Comparison of ENCODE assay signal across 8 cellular contexts in genomic region chr2:210502997-210503621, GRCh38. TPM values are rescaled to one million over a fixed set of nuclear protein-coding genes. Genes with fewer than 3 reads are reported as not detected.
DNase-seq lines count a peak whose midpoint lies in the region; ATAC-seq and TF ChIP-seq lines count a peak whose summit lies in the region.

No MANE protein-coding gene starts in this region.

- no peaks in the 10 kb centered on the region for H3K79me2 ChIP-seq in OCI-LY1 (ENCODE audit: insufficient read depth, low read length)

- H3K27me3 ChIP-seq in OCI-LY1 (ENCODE audit: insufficient read depth, low read length), result no peaks in the 10 kb centered on the region
- no peaks in the 10 kb centered on the region for H3K27me3 ChIP-seq in skeletal muscle satellite cell (ENCODE audit: control insufficient read depth, insufficient read depth, low read length)

- no peak overlapping the region for H2AFZ ChIP-seq in OCI-LY1 (ENCODE audit: low read length)

- H3K4me2 ChIP-seq in OCI-LY1 (ENCODE audit: low read length), result no peak overlapping the region
- peak overlapping the region; percentile 87 for H3K4me2 ChIP-seq in skeletal muscle satellite cell (ENCODE audit: low read length)

- no peak overlapping the region for H3K9ac ChIP-seq in OCI-LY1 (ENCODE audit: low read length)
- no peak overlapping the region for H3K9ac ChIP-seq in skeletal muscle satellite cell (ENCODE audit: low read depth, low read length)

- no peaks in the 10 kb centered on the region for H3K9me2 ChIP-seq in OCI-LY1 (ENCODE audit: low read depth, low read length)

- H3K4me1 ChIP-seq in OCI-LY1 (ENCODE audit: insufficient read depth, low read length, severe bottlenecking) (no peaks in the 10 kb centered on the region), skeletal muscle satellite cell (ENCODE audit: control insufficient read depth, insufficient read depth, low read length) (no peaks in the 10 kb centered on the region)

- no peaks in the 10 kb centered on the region for H3F3A ChIP-seq in OCI-LY1 (ENCODE audit: insufficient read depth, low read length)

- DNase-seq in ELF-1 (ENCODE audit: low read depth, low spot score) (peak; percentile 16), astrocyte of the hippocampus (ENCODE audit: low read depth, low spot score) (peak; percentile 71), iPS-NIHi7 (ENCODE audit: extremely low spot score) (peak; percentile 74)

- H3K27ac ChIP-seq in OCI-LY1 (ENCODE audit: low read depth, low read length, poor library complexity, severe bottlenecking), result no peak overlapping the region

- H3K9me3 ChIP-seq in OCI-LY1 (ENCODE audit: low read length) (no peaks in the 10 kb centered on the region), skeletal muscle satellite cell (replicated peaks; ENCODE audit: low read length) (no peaks in the 10 kb centered on the region)

- H4K20me1 ChIP-seq in OCI-LY1 (ENCODE audit: insufficient read depth, low read length), result no peaks in the 10 kb centered on the region

- peak; percentile 95 for TF ChIP-seq CTCF in OCI-LY1 (IDR thresholded peaks at IDR 0.05; ENCODE audit: low read length)

- H3K36me3 ChIP-seq in OCI-LY1 (ENCODE audit: insufficient read depth, low read length), result no peaks in the 10 kb centered on the region
- H3K36me3 ChIP-seq in skeletal muscle satellite cell (ENCODE audit: insufficient read depth, low read length), result no peaks in the 10 kb centered on the region

- H3K4me3 ChIP-seq in OCI-LY1 (ENCODE audit: low read depth, low read length, poor library complexity, severe bottlenecking), result no peak overlapping the region
- H3K4me3 ChIP-seq in skeletal muscle satellite cell (ENCODE audit: low read length), result peak overlapping the region; percentile 67

- ATAC-seq in GM19463 (IDR thresholded peaks at IDR 0.05; ENCODE audit: unreplicated experiment), result peak; percentile 85
- ATAC-seq in HG03565 (IDR thresholded peaks at IDR 0.05; ENCODE audit: unreplicated experiment), result peak; percentile 95
- ATAC-seq in GM18520 (IDR thresholded peaks at IDR 0.05; ENCODE audit: unreplicated experiment), result no peak

RNA-seq across cellular contexts. Expression of gene LANCL1, which starts 26.6 kb away (rescaled TPM):
- total RNA-seq in skeletal muscle satellite cell (2012; rRNA removed), result 27.4 and 31.2 TPM in 2 replicates

RNA-seq across cellular contexts. Expression of gene CPS1, which starts 53.3 kb away (rescaled TPM):
- total RNA-seq in skeletal muscle satellite cell (2012; rRNA removed), result 8.1 and 15.3 TPM in 2 replicates

Comparison
In these comparisons a context has a peak if more than half of its experiments do, and no peak if none do; other contexts are left out.
1. DNase-seq: peak in every context shown above with its lines; median percentile 74 in iPS-NIHi7; 71 in astrocyte of the hippocampus; 16 in ELF-1.